In the genomic region with DNA sequence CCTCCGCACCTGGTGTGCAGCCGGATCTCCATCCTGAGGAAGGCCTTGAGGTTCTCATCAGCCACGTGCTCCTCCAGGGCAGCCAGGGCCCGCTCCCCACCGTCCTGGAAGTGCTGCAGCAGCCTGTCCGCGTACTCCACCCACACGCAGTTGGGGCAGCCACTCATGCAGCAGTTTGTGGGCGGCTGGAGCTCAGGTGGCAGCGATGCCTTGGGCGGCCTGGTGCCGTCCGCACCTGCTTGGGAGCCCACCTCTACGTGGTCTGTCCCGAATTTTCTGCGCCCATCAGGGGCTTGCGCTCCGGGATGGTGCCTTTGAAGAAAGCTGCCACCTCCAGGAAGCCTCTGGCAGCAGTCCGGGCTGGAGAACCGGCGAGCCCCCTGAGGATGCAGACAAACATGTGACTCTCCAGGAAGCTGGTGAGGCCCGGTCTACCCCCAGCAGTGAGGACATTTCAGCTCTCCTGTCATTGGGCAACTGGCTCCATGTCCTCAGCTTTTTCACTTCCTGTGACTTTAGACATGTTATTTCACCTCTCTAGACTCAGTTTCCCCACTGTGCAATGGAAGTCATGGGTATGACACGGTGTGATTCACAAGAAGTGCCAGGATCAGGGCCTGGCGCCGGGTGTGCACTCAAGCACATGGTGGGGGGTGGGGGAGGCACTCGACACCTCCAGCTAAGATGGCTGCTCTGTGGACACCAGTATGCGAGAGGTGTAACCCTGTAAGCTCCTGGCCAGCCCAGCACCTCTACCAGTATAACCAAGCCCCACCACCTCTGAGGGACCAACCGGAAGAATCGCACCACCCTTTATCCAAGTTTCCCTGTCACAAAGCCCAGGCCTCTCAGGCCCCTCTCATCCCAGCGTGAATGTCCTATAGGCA, we compare ENCODE assay signal across 8 cellular contexts. TPM values are rescaled to one million over a fixed set of nuclear protein-coding genes. Genes with fewer than 3 reads are reported as not detected.
DNase-seq lines count a peak whose midpoint lies in the region; ATAC-seq, FAIRE-seq and TF ChIP-seq lines count a peak whose summit lies in the region.

No MANE protein-coding gene starts in this region.

- peak overlapping the region; percentile 78 for H3K4me2 ChIP-seq in parathyroid adenoma (ENCODE audit: low read length)

- H3K27ac ChIP-seq in ACC112 (ENCODE audit: low read depth, low read length) (peak overlapping the region; percentile 57), parathyroid adenoma (peak overlapping the region; percentile 73)

- no peak for ATAC-seq in HG03378 (IDR thresholded peaks at IDR 0.05; ENCODE audit: unreplicated experiment)

- peak; percentile 65 for FAIRE-seq in GM19239 (lab: Jason Lieb, UNC)

- H3K4me1 ChIP-seq in ACC112 (ENCODE audit: control insufficient read depth, insufficient read depth, low read length, unreplicated experiment) (peaks cover 17% of the 10 kb centered on the region), parathyroid adenoma (peaks cover 6% of the 10 kb centered on the region)

- H3K4me3 ChIP-seq in ACC112 (ENCODE audit: low read depth, low read length) (peak overlapping the region; percentile 85), fibroblast of the aortic adventitia (ENCODE audit: low read depth, low read length) (peak overlapping the region; percentile 90), parathyroid adenoma (ENCODE audit: low read depth, low read length) (peak overlapping the region; percentile 85)

- H3K9ac ChIP-seq in parathyroid adenoma, result peak overlapping the region; percentile 55

- H3K79me2 ChIP-seq in ACC112 (ENCODE audit: control insufficient read depth, insufficient read depth, low read length, unreplicated experiment), result peaks cover 32% of the 10 kb centered on the region
- peaks cover 11% of the 10 kb centered on the region for H3K79me2 ChIP-seq in parathyroid adenoma

- TF ChIP-seq CTCF in fibroblast of the aortic adventitia (IDR thresholded peaks at IDR 0.05; ENCODE audit: insufficient read depth, low read length) (no peak), parathyroid adenoma (IDR thresholded peaks at IDR 0.05) (no peak)

- H3K36me3 ChIP-seq in ACC112 (ENCODE audit: insufficient read depth, low read length) (peaks cover 3% of the 10 kb centered on the region; the same call in 1 of the 2 replicates), parathyroid adenoma (ENCODE audit: control insufficient read depth, insufficient read depth, low read length) (no peaks in the 10 kb centered on the region)

- H3K27me3 ChIP-seq in ACC112 (ENCODE audit: insufficient read depth, low read length) (no peaks in the 10 kb centered on the region), parathyroid adenoma (ENCODE audit: control insufficient read depth, insufficient read depth, low read length) (no peaks in the 10 kb centered on the region)

- no peaks in the 10 kb centered on the region for H3K9me3 ChIP-seq in parathyroid adenoma (ENCODE audit: control insufficient read depth, low read length)

- peak overlapping the region; percentile 19 for H2AFZ ChIP-seq in ACC112 (ENCODE audit: low read length, unreplicated experiment)
- peak overlapping the region; percentile 94 for H2AFZ ChIP-seq in parathyroid adenoma

- DNase-seq in GM19239 (ENCODE audit: insufficient read length, low spot score) (no peak), NCI-H146 (lab: John Stamatoyannopoulos, UW) (peak; percentile 63), fibroblast of the aortic adventitia (ENCODE audit: low read depth) (peak; percentile 18), superior temporal gyrus (ENCODE audit: extremely low spot score) (no peak)
- peak; percentile 47 for DNase-seq in activated T-cell treated with anti-CD3 and anti-CD28 coated beads, Interleukin-2, amount 50 U/mL, for 1 hour

RNA-seq across cellular contexts. Expression of a gene that starts 1.0 kb away (rescaled TPM):
- 20.7 and 22.2 TPM in 2 replicates for total RNA-seq in fibroblast of the aortic adventitia (ENCODE audit: low replicate concordance)

RNA-seq across cellular contexts. Expression of a gene that starts 1.1 kb away (rescaled TPM):
- 7.0 and 12.0 TPM in 2 replicates for total RNA-seq in fibroblast of the aortic adventitia (ENCODE audit: low replicate concordance)

RNA-seq across cellular contexts. Expression of a gene that starts 9.1 kb away (rescaled TPM):
- 0.63 TPM in 1 of 2 replicates, not detected in the other for total RNA-seq in fibroblast of the aortic adventitia (ENCODE audit: low replicate concordance)

RNA-seq across cellular contexts. Expression of a gene that starts 18.1 kb away (rescaled TPM):
- 21.3 and 26.4 TPM in 2 replicates for total RNA-seq in fibroblast of the aortic adventitia (ENCODE audit: low replicate concordance)

RNA-seq across cellular contexts. Expression of a gene that starts 18.4 kb away (rescaled TPM):
- 89.0 and 94.7 TPM in 2 replicates for total RNA-seq in fibroblast of the aortic adventitia (ENCODE audit: low replicate concordance)

Comparison
In these comparisons a context has a peak if more than half of its experiments do, and no peak if none do; other contexts are left out.
1. DNase-seq: peak in NCI-H146 (single experiment), activated T-cell treated with anti-CD3 and anti-CD28 coated beads, Interleukin-2, amount 50 U/mL, for 1 hour (single experiment) and fibroblast of the aortic adventitia (single experiment); none in GM19239 (single experiment) and superior temporal gyrus (single experiment).
2. Peak in every context shown above with its lines, with median percentiles within 50 percentile points of each other: H3K4me3 ChIP-seq.